Comparison of ENCODE assay signal across 26 cellular contexts in the genomic region with DNA sequence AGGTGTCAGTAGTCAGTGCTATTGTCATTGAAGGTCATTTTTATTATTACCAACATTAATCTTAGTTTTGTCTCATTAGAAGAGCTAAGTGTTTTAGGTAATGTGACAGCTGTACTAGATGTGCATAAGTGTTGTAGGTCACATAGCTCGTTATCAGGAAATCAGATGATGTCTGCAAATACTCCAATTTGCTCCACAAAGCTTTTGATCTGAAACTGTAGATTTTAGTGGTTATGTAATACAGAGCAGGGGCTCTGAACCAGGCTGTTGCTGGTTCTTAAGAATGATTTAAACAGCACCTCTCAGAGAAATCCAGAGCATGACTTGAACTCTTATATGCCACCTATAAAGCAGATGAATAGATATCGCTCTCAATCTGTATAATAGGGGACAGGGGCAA. TPM values are rescaled to one million over a fixed set of nuclear protein-coding genes. Genes with fewer than 3 reads are reported as not detected.
DNase-seq lines count a peak whose midpoint lies in the region; ATAC-seq, FAIRE-seq and TF ChIP-seq lines count a peak whose summit lies in the region.
"Had no signal": no experiment of that assay in that cellular context is flagged by ENCODE, and none has a peak within 500 bp of the region (broad histone marks: within the 10 kb centered on the region; RNA-seq: fewer than 3 reads in every experiment).

No MANE protein-coding gene starts in this region.

- no peaks in the 10 kb centered on the region for H3K9me3 ChIP-seq in CD4-positive, alpha-beta T cell (ENCODE audit: control insufficient read depth, low read length)
- H3K9me3 ChIP-seq in HEK293 (ENCODE audit: control insufficient read depth, insufficient read depth, low read depth, low read length) (no peaks in the 10 kb centered on the region), T-helper 17 cell (ENCODE audit: control insufficient read depth, low read length, poor library complexity, severe bottlenecking) (no peaks in the 10 kb centered on the region), ascending aorta (no peaks in the 10 kb centered on the region)
- H3K9me3 ChIP-seq: A549; BLaER1 treated with 17β-estradiol and CSF1 and Interleukin-3, amounts not matched to agents 10 nM and 100 nM had no signal

- H3K36me3 Mint-ChIP-seq in CD4-positive, alpha-beta T cell (ENCODE audit: low read depth), result no peaks in the 10 kb centered on the region
- H3K36me3 Mint-ChIP-seq in T-helper 17 cell (ENCODE audit: low read depth), result peaks cover 3% of the 10 kb centered on the region
- H3K36me3 Mint-ChIP-seq: CD4-positive, alpha-beta memory T cell; CD8-positive, alpha-beta memory T cell had no signal

- H3K27ac Mint-ChIP-seq in CD4-positive, alpha-beta T cell, result no peak overlapping the region
- H3K27ac Mint-ChIP-seq in T-helper 17 cell, result no peak overlapping the region
- H3K27ac Mint-ChIP-seq: B cell; CD4-positive, alpha-beta memory T cell had no signal

- H3K36me3 ChIP-seq in HEK293 (ENCODE audit: control insufficient read depth in 2 of 2, insufficient read depth in 1 of 2, low read length in 2 of 2) (no peaks in the 10 kb centered on the region), ascending aorta (no peaks in the 10 kb centered on the region)
- H3K36me3 ChIP-seq: BLaER1 treated with 17β-estradiol and CSF1 and Interleukin-3, amounts not matched to agents 10 nM and 100 nM had no signal

- CTCF ChIA-PET in CD4-positive, alpha-beta T cell (lab: Charles Lee), result no interaction called here
- CTCF ChIA-PET in HEK293 (lab: Yijun Ruan, JAX), result interaction anchor here (0.8 to 4.4 kb wide), 6 partner anchors 9 to 357 kb away, joined by 3 to 39 read pairs (median 13); no protein-coding TSS in a partner anchor

- FAIRE-seq in urothelium cell line (lab: Jason Lieb, UNC), result peak; percentile 56
- FAIRE-seq: A549, GM12892, GM18507 had no signal

- H3K4me1 Mint-ChIP-seq in CD4-positive, alpha-beta T cell (ENCODE audit: low read depth), result peaks cover 9% of the 10 kb centered on the region
- peaks cover 11% of the 10 kb centered on the region for H3K4me1 Mint-ChIP-seq in T-helper 17 cell
- H3K4me1 Mint-ChIP-seq: B cell; CD8-positive, alpha-beta memory T cell had no signal

- H3K9me3 Mint-ChIP-seq in CD4-positive, alpha-beta T cell, result no peaks in the 10 kb centered on the region
- H3K9me3 Mint-ChIP-seq: CD8-positive, alpha-beta memory T cell had no signal

- H3K4me1 ChIP-seq in HEK293 (ENCODE audit: control insufficient read depth, insufficient read depth, low read length) (peaks cover 19% of the 10 kb centered on the region), ascending aorta (no peaks in the 10 kb centered on the region)
- H3K4me1 ChIP-seq: A549; BLaER1 treated with 17β-estradiol and CSF1 and Interleukin-3, amounts not matched to agents 10 nM and 100 nM had no signal

- DNase-seq in CD4-positive, alpha-beta T cell, result no peak
- no peak for DNase-seq in T-helper 17 cell
- no peak for DNase-seq in urothelium cell line (ENCODE audit: low spot score)
- no peak for DNase-seq in ascending aorta (ENCODE audit: low spot score in 2 of 2)
- no peak for DNase-seq in T-helper 9 cell
- no peak for DNase-seq in stimulated activated CD4-positive, alpha-beta T cell treated with anti-CD3 and anti-CD28 coated beads, Interleukin-2, amount 100 ng/mL, for 48 hours
- DNase-seq: AML-193; CD8-positive, alpha-beta memory T cell; COR-L47; DMS 273 treated with DMSO at 0.1 percent for 48 hours; DMS79 treated with DMSO at 0.1 percent for 48 hours; EL; GDM1 had no signal

- H3K27ac ChIP-seq in CD4-positive, alpha-beta T cell (ENCODE audit: low read depth, low read length), result no peak overlapping the region
- H3K27ac ChIP-seq in HEK293 (ENCODE audit: extremely low read depth, low read depth, low read length), result no peak overlapping the region
- H3K27ac ChIP-seq in ascending aorta, result no peak overlapping the region
- H3K27ac ChIP-seq: 22Rv1; A549; BLaER1 treated with 17β-estradiol and CSF1 and Interleukin-3, amounts not matched to agents 10 nM and 100 nM; C4-2B had no signal

- ATAC-seq in CD4-positive, alpha-beta T cell (ENCODE audit: poor library complexity), result peak; percentile 39
- ATAC-seq in T-helper 17 cell, result peak; percentile 60
- ATAC-seq: A549, GM12878 had no signal

- no peak overlapping the region for H3K4me3 Mint-ChIP-seq in CD4-positive, alpha-beta T cell
- H3K4me3 Mint-ChIP-seq in T-helper 17 cell, result no peak overlapping the region
- H3K4me3 Mint-ChIP-seq: B cell; CD4-positive, alpha-beta memory T cell; CD8-positive, alpha-beta memory T cell had no signal

- intact Hi-C loops in CD4-positive, alpha-beta T cell (cut with DNase I, micrococcal nuclease), result no loop called here
- intact Hi-C loops in ascending aorta (cut with DNase I), result no loop called here

- no peaks in the 10 kb centered on the region for H3K27me3 ChIP-seq in CD4-positive, alpha-beta T cell (ENCODE audit: control insufficient read depth, insufficient read depth, low read length)
- no peaks in the 10 kb centered on the region for H3K27me3 ChIP-seq in ascending aorta
- H3K27me3 ChIP-seq: BLaER1 treated with 17β-estradiol and CSF1 and Interleukin-3, amounts not matched to agents 10 nM and 100 nM had no signal

- TF ChIP-seq CTCF in CD4-positive, alpha-beta T cell (IDR thresholded peaks at IDR 0.05), result no peak
- TF ChIP-seq CTCF in HEK293 (tag by site-specific recombination; IDR thresholded peaks at IDR 0.05) (no peak), ascending aorta (IDR thresholded peaks at IDR 0.05) (no peak)

- POLR2A ChIA-PET in CD4-positive, alpha-beta T cell (lab: Charles Lee), result interaction anchor here (1.1 kb wide), 1 partner anchor 43 kb away, joined by 3 read pairs; the partner anchor contains the start of gene MCM3
- POLR2A ChIA-PET in HEK293 (lab: Yijun Ruan, JAX), result no interaction called here

- no peaks in the 10 kb centered on the region for H3K27me3 Mint-ChIP-seq in CD4-positive, alpha-beta T cell
- H3K27me3 Mint-ChIP-seq in T-helper 17 cell, result peaks cover 13% of the 10 kb centered on the region

- H3K4me3 ChIP-seq in HEK293 (ENCODE audit: low read depth, low read length) (no peak overlapping the region), ascending aorta (no peak overlapping the region)
- H3K4me3 ChIP-seq: A549; BLaER1 treated with 17β-estradiol and CSF1 and Interleukin-3, amounts not matched to agents 10 nM and 100 nM; GM12878 had no signal

TF ChIP-seq in HEK293, 187 proteins besides CTCF, POLR2A, EP300 and RAD21:
- TF ChIP-seq ZBTB20 (tag by site-specific recombination; IDR thresholded peaks at IDR 0.05) (peak; percentile 45; the same call in 1 of the 2 replicates), OSR2 (tag by site-specific recombination; IDR thresholded peaks at IDR 0.05) (0 out of 2 replicates have a peak, but pooled peaks have one; percentile 42), ZBTB8A (tag by site-specific recombination; IDR thresholded peaks at IDR 0.05) (no peak), TCF7L2 (IDR thresholded peaks at IDR 0.05; ENCODE audit: borderline replicate concordance, low read depth, low read length) (peak; percentile 44; the same call in 1 of the 2 replicates), ZNF324 (tag by site-specific recombination; IDR thresholded peaks at IDR 0.05) (no peak), ZNF701 (tag by site-specific recombination; IDR thresholded peaks at IDR 0.05) (no peak), ZXDB (tag by site-specific recombination; IDR thresholded peaks at IDR 0.05) (peak; percentile 33; the same call in 1 of the 2 replicates), ZNF514 (tag by site-specific recombination; IDR thresholded peaks at IDR 0.05) (no peak)
TF ChIP-seq in HEK293: peak in this region for 4.

RNA-seq across cellular contexts. Expression of gene IL17F, which starts 2.5 kb away (rescaled TPM):
- not detected for total RNA-seq in CD4-positive, alpha-beta T cell
- under 1 TPM; 0.35 to 0.68 TPM for total RNA-seq in T-helper 17 cell
- not detected for total RNA-seq in ascending aorta
- total RNA-seq: A172; B cell; CD4-positive, alpha-beta memory T cell; Daoy; G401; GM12878 had no signal

RNA-seq across cellular contexts. Expression of gene MCM3, which starts 42.7 kb away (rescaled TPM):
- total RNA-seq in CD4-positive, alpha-beta T cell, result 10 to 100 TPM in 1 of 2 experiments, 1 to 10 TPM in 1; 9.3 to 10.1 TPM
- total RNA-seq in T-helper 17 cell (10 to 100 TPM; 20.3 to 24.3 TPM), ascending aorta (44.6 TPM)

RNA-seq across cellular contexts. Expression of gene IL17A, which starts 55.6 kb away (rescaled TPM):
- under 1 TPM in 1 of 2 experiments, not detected in 1; 0.14 TPM for total RNA-seq in CD4-positive, alpha-beta T cell
- total RNA-seq in T-helper 17 cell (under 1 TPM; 0.50 to 0.68 TPM), ascending aorta (not detected)
- total RNA-seq: A172; B cell; CD4-positive, alpha-beta memory T cell; Daoy; G401; GM12878 had no signal
